18 cellular contexts compared by ENCODE assay signal in the genomic region with DNA sequence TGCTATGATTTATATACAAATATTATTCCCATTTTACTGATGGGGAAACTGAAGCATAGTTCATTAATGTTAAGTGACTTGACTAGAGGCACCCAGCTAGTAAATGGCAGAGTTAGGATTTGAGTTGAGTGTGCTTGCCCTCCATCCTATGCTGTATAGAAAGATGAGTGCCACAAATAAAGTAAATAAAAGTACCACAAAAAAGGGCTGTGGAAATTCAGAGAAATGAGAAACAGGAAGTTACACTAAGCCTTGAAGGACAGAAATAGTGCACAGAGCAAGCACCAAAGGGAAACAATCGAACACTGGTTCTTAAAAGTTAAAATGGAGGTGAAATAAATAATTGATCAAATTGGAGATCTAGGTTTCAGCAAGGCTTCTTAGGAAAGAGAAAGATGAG. TPM values are rescaled to one million over a fixed set of nuclear protein-coding genes. Genes with fewer than 3 reads are reported as not detected.
DNase-seq lines count a peak whose midpoint lies in the region; ATAC-seq and TF ChIP-seq lines count a peak whose summit lies in the region.
"Had no signal": no experiment of that assay in that cellular context is flagged by ENCODE, and none has a peak within 500 bp of the region (broad histone marks: within the 10 kb centered on the region; RNA-seq: fewer than 3 reads in every experiment).

No MANE protein-coding gene starts in this region.

- H3K4me3 ChIP-seq in MM.1S (ENCODE audit: low read length) = no peak overlapping the region
- H3K4me3 ChIP-seq: breast epithelium, left lung, Peyer's patch, smooth muscle cell had no signal

- H3K4me3 Mint-ChIP-seq in activated naive CD4-positive, alpha-beta T cell treated with anti-CD3 and anti-CD28 coated beads, Interleukin-2, amount 50 U/mL, for 24 hours = peak overlapping the region; percentile 55
- H3K4me3 Mint-ChIP-seq in activated naive CD8-positive, alpha-beta T cell treated with anti-CD3 and anti-CD28 coated beads, Interleukin-2, amount 10 ng/mL, durations not matched to agents 7 days and 5 days = peak overlapping the region; percentile 74
- no peak overlapping the region for H3K4me3 Mint-ChIP-seq in type B pancreatic cell

- no peaks in the 10 kb centered on the region for H3K36me3 ChIP-seq in MM.1S (replicated peaks; ENCODE audit: insufficient read depth, low read length)
- H3K36me3 ChIP-seq: breast epithelium, left lung, neutrophil, Peyer's patch had no signal

- ATAC-seq in activated naive CD8-positive, alpha-beta T cell treated with anti-CD3 and anti-CD28 coated beads, Interleukin-2, amount 10 ng/mL, durations not matched to agents 7 days and 5 days (ENCODE audit: low read depth) = peak; percentile 93
- ATAC-seq: left lung had no signal

- H3K27ac ChIP-seq in MM.1S (ENCODE audit: low read length) = no peak overlapping the region
- H3K27ac ChIP-seq: breast epithelium, left lung, neutrophil had no signal

- H3K79me2 ChIP-seq in MM.1S (ENCODE audit: low read length) = no peaks in the 10 kb centered on the region

- H4K20me1 ChIP-seq in MM.1S (ENCODE audit: insufficient read depth, low read length) = no peaks in the 10 kb centered on the region

- peak overlapping the region; percentile 49 for H2AFZ ChIP-seq in MM.1S (ENCODE audit: low read length)

- peaks cover 7% of the 10 kb centered on the region for H3K9me3 Mint-ChIP-seq in activated naive CD4-positive, alpha-beta T cell treated with anti-CD3 and anti-CD28 coated beads, Interleukin-2, amount 50 U/mL, for 24 hours
- H3K9me3 Mint-ChIP-seq in activated naive CD8-positive, alpha-beta T cell treated with anti-CD3 and anti-CD28 coated beads, Interleukin-2, amount 10 ng/mL, durations not matched to agents 7 days and 5 days = no peaks in the 10 kb centered on the region
- H3K9me3 Mint-ChIP-seq in type B pancreatic cell = no peaks in the 10 kb centered on the region

- peaks cover 17% of the 10 kb centered on the region for H3K4me1 ChIP-seq in MM.1S (ENCODE audit: low read length)
- H3K4me1 ChIP-seq: breast epithelium, left lung, Peyer's patch had no signal

- H3K36me3 Mint-ChIP-seq in activated naive CD4-positive, alpha-beta T cell treated with anti-CD3 and anti-CD28 coated beads, Interleukin-2, amount 50 U/mL, for 24 hours = no peaks in the 10 kb centered on the region
- peaks cover 13% of the 10 kb centered on the region for H3K36me3 Mint-ChIP-seq in activated naive CD8-positive, alpha-beta T cell treated with anti-CD3 and anti-CD28 coated beads, Interleukin-2, amount 10 ng/mL, durations not matched to agents 7 days and 5 days
- H3K36me3 Mint-ChIP-seq in type B pancreatic cell = no peaks in the 10 kb centered on the region

- H3K9ac ChIP-seq in MM.1S (ENCODE audit: low read length) = no peak overlapping the region

- DNase-seq in activated naive CD4-positive, alpha-beta T cell treated with anti-CD3 and anti-CD28 coated beads, Interleukin-2, amount 50 U/mL, for 16 hours = no peak
- DNase-seq in MM.1S = peak; percentile 18
- DNase-seq in activated naive CD8-positive, alpha-beta T cell treated with anti-CD3 and anti-CD28 coated beads, Interleukin-2, amount 10 ng/mL, durations not matched to agents 7 days and 5 days = no peak
- DNase-seq in germinal center (ENCODE audit: low spot score) = no peak
- DNase-seq in DMS53 treated with DMSO at 0.1 percent for 48 hours (lab: John Stamatoyannopoulos, UW; ENCODE audit: unreplicated experiment) = no peak
- DNase-seq in type B pancreatic cell (ENCODE audit: extremely low spot score, unreplicated experiment) = no peak
- no peak for DNase-seq in NCI-H2227 (lab: John Stamatoyannopoulos, UW; ENCODE audit: unreplicated experiment)
- DNase-seq: activated CD8-positive, alpha-beta memory T cell treated with anti-CD3 and anti-CD28 coated beads, Interleukin-2, amount 50 U/mL, for 4 hours; glutamatergic neuron; GOT3; left lung; NCI-H2171; Peyer's patch; T-helper 9 cell had no signal

- peaks cover 56% of the 10 kb centered on the region for H3K4me1 Mint-ChIP-seq in activated naive CD4-positive, alpha-beta T cell treated with anti-CD3 and anti-CD28 coated beads, Interleukin-2, amount 50 U/mL, for 24 hours
- H3K4me1 Mint-ChIP-seq in activated naive CD8-positive, alpha-beta T cell treated with anti-CD3 and anti-CD28 coated beads, Interleukin-2, amount 10 ng/mL, durations not matched to agents 7 days and 5 days = peaks cover 41% of the 10 kb centered on the region
- no peaks in the 10 kb centered on the region for H3K4me1 Mint-ChIP-seq in type B pancreatic cell (ENCODE audit: unreplicated experiment)

- peak overlapping the region; percentile 49 for H3K4me2 ChIP-seq in MM.1S (ENCODE audit: low read depth, low read length)
- H3K4me2 ChIP-seq: smooth muscle cell had no signal

- no peaks in the 10 kb centered on the region for H3K27me3 ChIP-seq in MM.1S (replicated peaks; ENCODE audit: insufficient read depth, low read length)
- H3K27me3 ChIP-seq: breast epithelium, left lung, neutrophil, Peyer's patch had no signal

- H3F3A ChIP-seq in MM.1S (ENCODE audit: insufficient read depth, low read length) = no peaks in the 10 kb centered on the region

- TF ChIP-seq CTCF in MM.1S (IDR thresholded peaks at IDR 0.05; ENCODE audit: low read length) = no peak
- no peak for TF ChIP-seq CTCF in type B pancreatic cell (conservative IDR thresholded peaks at IDR 0.05)

- POLR2A ChIA-PET in activated naive CD8-positive, alpha-beta T cell treated with anti-CD3 and anti-CD28 coated beads, Interleukin-2, amount 10 ng/mL, durations not matched to agents 7 days and 5 days (lab: Charles Lee) = interaction anchor here (2.7 kb wide), 2 partner anchors 9 to 57 kb away, joined by 28 to 57 read pairs; partner anchors contain the start of gene ABCD2

- H3K9me2 ChIP-seq in MM.1S (replicated peaks; ENCODE audit: insufficient read depth, low read length) = no peaks in the 10 kb centered on the region

- H3K27ac Mint-ChIP-seq in activated naive CD4-positive, alpha-beta T cell treated with anti-CD3 and anti-CD28 coated beads, Interleukin-2, amount 50 U/mL, for 24 hours = peak overlapping the region; percentile 93
- H3K27ac Mint-ChIP-seq in activated naive CD8-positive, alpha-beta T cell treated with anti-CD3 and anti-CD28 coated beads, Interleukin-2, amount 10 ng/mL, durations not matched to agents 7 days and 5 days = peak overlapping the region; percentile 86
- H3K27ac Mint-ChIP-seq in type B pancreatic cell = no peak overlapping the region

- H3K27me3 Mint-ChIP-seq in activated naive CD4-positive, alpha-beta T cell treated with anti-CD3 and anti-CD28 coated beads, Interleukin-2, amount 50 U/mL, for 24 hours = no peaks in the 10 kb centered on the region
- H3K27me3 Mint-ChIP-seq in activated naive CD8-positive, alpha-beta T cell treated with anti-CD3 and anti-CD28 coated beads, Interleukin-2, amount 10 ng/mL, durations not matched to agents 7 days and 5 days = no peaks in the 10 kb centered on the region
- no peaks in the 10 kb centered on the region for H3K27me3 Mint-ChIP-seq in type B pancreatic cell

- no peaks in the 10 kb centered on the region for H3K9me3 ChIP-seq in MM.1S (replicated peaks; ENCODE audit: insufficient read depth, low read length)
- H3K9me3 ChIP-seq: breast epithelium, left lung, neutrophil, Peyer's patch had no signal

RNA-seq across cellular contexts. Expression of gene ABCD2, which starts 9.2 kb away (rescaled TPM):
- total RNA-seq in activated naive CD8-positive, alpha-beta T cell treated with anti-CD3 and anti-CD28 coated beads, Interleukin-2, amount 10 ng/mL, durations not matched to agents 7 days and 5 days = 10 to 100 TPM; 30.8 TPM
- 0.12 and 0.34 TPM in 2 replicates for total RNA-seq in type B pancreatic cell (ENCODE audit: low replicate concordance)

Comparison
In these comparisons a context has a peak if more than half of its experiments do, and no peak if none do; other contexts are left out.
1. RNA of gene ABCD2, which starts 9.2 kb away (total RNA-seq): 30.8 TPM in activated naive CD8-positive, alpha-beta T cell treated with anti-CD3 and anti-CD28 coated beads, Interleukin-2, amount 10 ng/mL, durations not matched to agents 7 days and 5 days; 0.12 to 0.34 TPM in type B pancreatic cell; every median in the first group is over 10 times any median in the second.